19 cellular contexts compared by ENCODE assay signal in genomic region chr1:114597949-114598348, GRCh38.
"Had no signal": no experiment of that assay in that cellular context is flagged by ENCODE, and none has a peak within 500 bp of the region (broad histone marks: within the 10 kb centered on the region; RNA-seq: fewer than 3 reads in every experiment).

No MANE protein-coding gene starts in this region.

- H3K36me3 Mint-ChIP-seq: activated naive CD8-positive, alpha-beta T cell treated with anti-CD3 and anti-CD28 coated beads, Interleukin-2, amount 10 ng/mL, durations not matched to agents 7 days and 5 days; WTC11 had no signal

- H3K27ac ChIP-seq: body of pancreas, dorsolateral prefrontal cortex, skin epidermis, tibial nerve, uterus had no signal

- H3K4me3 ChIP-seq: body of pancreas, dorsolateral prefrontal cortex, lung, skin epidermis, tibial nerve, uterus had no signal

- H3K4me1 Mint-ChIP-seq: nephron progenitor cell, WTC11 had no signal

- H3K4me1 ChIP-seq: body of pancreas, tibial nerve, uterus had no signal

- DNase-seq: activated CD4-positive, alpha-beta memory T cell treated with anti-CD3 and anti-CD28 coated beads for 36 hours; activated CD4-positive, alpha-beta T cell treated with anti-CD3 and anti-CD28 coated beads for 4 hours; activated naive CD4-positive, alpha-beta T cell; activated naive CD8-positive, alpha-beta T cell treated with anti-CD3 and anti-CD28 coated beads, Interleukin-2, amount 10 ng/mL, durations not matched to agents 7 days and 5 days; activated T-cell treated with anti-CD3 and anti-CD28 coated beads for 4 hours; body of pancreas; caudate nucleus; dorsolateral prefrontal cortex; head of caudate nucleus; kidney; nephron progenitor cell; nucleus accumbens; stimulated activated naive CD8-positive, alpha-beta T cell treated with anti-CD3 and anti-CD28 coated beads, Interleukin-15, Interleukin-2, amounts not matched to agents 100 U/mL and 50 U/mL, for 24 hours; uterus had no signal

- ATAC-seq: body of pancreas; left lobe of liver; stimulated activated naive CD8-positive, alpha-beta T cell treated with anti-CD3 and anti-CD28 coated beads, Interleukin-15, Interleukin-2, amounts not matched to agents 100 U/mL and 50 U/mL, for 24 hours; WTC11 had no signal

- H3K36me3 ChIP-seq: uterus had no signal

- H3K9me3 ChIP-seq: body of pancreas, tibial nerve, uterus had no signal

- H3K27me3 ChIP-seq: body of pancreas, tibial nerve, uterus had no signal

- H3K27ac Mint-ChIP-seq: activated CD4-positive, alpha-beta memory T cell treated with anti-CD3 and anti-CD28 coated beads for 36 hours; activated naive CD8-positive, alpha-beta T cell treated with anti-CD3 and anti-CD28 coated beads, Interleukin-2, amount 10 ng/mL, durations not matched to agents 7 days and 5 days; nephron progenitor cell; WTC11 had no signal

- H3K9me3 Mint-ChIP-seq: activated CD4-positive, alpha-beta memory T cell treated with anti-CD3 and anti-CD28 coated beads for 36 hours; activated naive CD8-positive, alpha-beta T cell treated with anti-CD3 and anti-CD28 coated beads, Interleukin-2, amount 10 ng/mL, durations not matched to agents 7 days and 5 days; nephron progenitor cell had no signal

- H3K4me3 Mint-ChIP-seq: activated CD4-positive, alpha-beta memory T cell treated with anti-CD3 and anti-CD28 coated beads for 36 hours; activated naive CD8-positive, alpha-beta T cell treated with anti-CD3 and anti-CD28 coated beads, Interleukin-2, amount 10 ng/mL, durations not matched to agents 7 days and 5 days; nephron progenitor cell; WTC11 had no signal
